9 cellular contexts compared by ENCODE assay signal in genomic region chr1:53541761-53542550, GRCh38.
DNase-seq lines count a peak whose midpoint lies in the region; ATAC-seq and TF ChIP-seq lines count a peak whose summit lies in the region.
"Had no signal": no experiment of that assay in that cellular context is flagged by ENCODE, and none has a peak within 500 bp of the region (broad histone marks: within the 10 kb centered on the region; RNA-seq: fewer than 3 reads in every experiment).

No MANE protein-coding gene starts in this region.

- no peak for TF ChIP-seq EP300 in gastroesophageal sphincter (IDR thresholded peaks at IDR 0.05)

- peak overlapping the region; percentile 57 for H3K27ac ChIP-seq in PC-3 (ENCODE audit: low read length)
- H3K27ac ChIP-seq in gastroesophageal sphincter, result peak overlapping the region in 3 of 4 donors; percentile 30 to 62 (median 35)
- H3K27ac ChIP-seq in spleen, result no peak overlapping the region
- H3K27ac ChIP-seq in testis, result no peak overlapping the region
- H3K27ac ChIP-seq: BLaER1 treated with 17β-estradiol and CSF1 and Interleukin-3, amounts not matched to agents 10 nM and 100 nM had no signal

- H3K36me3 ChIP-seq in PC-3 (ENCODE audit: low read depth, low read length) (no peaks in the 10 kb centered on the region), gastroesophageal sphincter (no peaks in the 10 kb centered on the region), spleen (no peaks in the 10 kb centered on the region), testis (ENCODE audit: low read depth, missing control alignments) (no peaks in the 10 kb centered on the region)
- H3K36me3 ChIP-seq: BLaER1 treated with 17β-estradiol and CSF1 and Interleukin-3, amounts not matched to agents 10 nM and 100 nM had no signal

- no peak overlapping the region for H3K4me3 ChIP-seq in PC-3 (ENCODE audit: low read length)
- no peak overlapping the region for H3K4me3 ChIP-seq in gastroesophageal sphincter
- H3K4me3 ChIP-seq in spleen, result no peak overlapping the region
- H3K4me3 ChIP-seq in testis, result no peak overlapping the region
- H3K4me3 ChIP-seq: BLaER1 treated with 17β-estradiol and CSF1 and Interleukin-3, amounts not matched to agents 10 nM and 100 nM had no signal

- TF ChIP-seq CTCF in PC-3 (conservative IDR thresholded peaks at IDR 0.05; ENCODE audit: low read depth, low read length), result peak; percentile 42; the same call in 1 of the 2 replicates
- peak in 1 of 4 experiments; percentile 20 for TF ChIP-seq CTCF in gastroesophageal sphincter (IDR thresholded peaks at IDR 0.05)
- TF ChIP-seq CTCF in spleen (IDR thresholded peaks at IDR 0.05 in 8 of 11, conservative IDR thresholded peaks at IDR 0.05 in 3 of 11), result no peak
- TF ChIP-seq CTCF in testis (IDR thresholded peaks at IDR 0.05), result no peak

- CTCF ChIA-PET in PC-3 (lab: Charles Lee), result no interaction called here

- no peak overlapping the region for H3K4me2 ChIP-seq in PC-3 (ENCODE audit: low read length)
- H3K4me2 ChIP-seq: BLaER1 treated with 17β-estradiol and CSF1 and Interleukin-3, amounts not matched to agents 10 nM and 100 nM had no signal

- H3K9me3 ChIP-seq in PC-3 (ENCODE audit: low read length) (no peaks in the 10 kb centered on the region), gastroesophageal sphincter (no peaks in the 10 kb centered on the region), spleen (no peaks in the 10 kb centered on the region), testis (no peaks in the 10 kb centered on the region)
- H3K9me3 ChIP-seq: BLaER1 treated with 17β-estradiol and CSF1 and Interleukin-3, amounts not matched to agents 10 nM and 100 nM had no signal

- peaks cover 6% of the 10 kb centered on the region; the same call in 1 of the 2 replicates for H3K4me1 ChIP-seq in PC-3 (ENCODE audit: insufficient read depth, low read length)
- peaks cover 0 to 12% (median 0%) of the 10 kb centered on the region in 3 donors for H3K4me1 ChIP-seq in gastroesophageal sphincter
- no peaks in the 10 kb centered on the region for H3K4me1 ChIP-seq in spleen
- no peaks in the 10 kb centered on the region for H3K4me1 ChIP-seq in testis
- H3K4me1 ChIP-seq: BLaER1 treated with 17β-estradiol and CSF1 and Interleukin-3, amounts not matched to agents 10 nM and 100 nM had no signal

- intact Hi-C loops in PC-3 (cut with micrococcal nuclease) (no loop called here), spleen (cut with DNase I; ENCODE audit: low total_unique reads) (no loop called here), testis (cut with DNase I; ENCODE audit: low total_unique reads) (no loop called here)

- no peaks in the 10 kb centered on the region for H3K79me2 ChIP-seq in PC-3 (ENCODE audit: low read length)

- H4K20me1 ChIP-seq in PC-3 (ENCODE audit: low read length), result no peaks in the 10 kb centered on the region
- H4K20me1 ChIP-seq: BLaER1 treated with 17β-estradiol and CSF1 and Interleukin-3, amounts not matched to agents 10 nM and 100 nM had no signal

- BruUV-seq in PC-3 (replicated peaks; lab: Mats Ljungman, UMichigan), result no TSS peak

- no peaks in the 10 kb centered on the region for H3K9me2 ChIP-seq in PC-3 (replicated peaks; ENCODE audit: low read length)

- POLR2A ChIA-PET in PC-3 (lab: Charles Lee; ENCODE audit: unreplicated experiment), result no interaction called here

- ATAC-seq in PC-3 (peak; percentile 64), gastroesophageal sphincter (peak; percentile 16)

- no peak for TF ChIP-seq POLR2A in gastroesophageal sphincter (IDR thresholded peaks at IDR 0.05)
- TF ChIP-seq POLR2A in spleen (IDR thresholded peaks at IDR 0.05), result no peak
- no peak for TF ChIP-seq POLR2A in testis (IDR thresholded peaks at IDR 0.05)

- H2AFZ ChIP-seq in PC-3 (ENCODE audit: low read length), result no peak overlapping the region

- WGBS in gastroesophageal sphincter (ENCODE audit: low coverage in 1 of 2), 2 donors, result 37 to 89% methylated on average over 7 to 10 of the region's 15 CpGs
- WGBS in spleen, 5 donors, result 60 to 80% (median 75%) methylated on average over 13 to 15 of the region's 15 CpGs
- WGBS in testis, 2 donors, result 94% methylated on average over 15 of the region's 15 CpGs

- DNase-seq in NCI-H2196 (lab: John Stamatoyannopoulos, UW; ENCODE audit: unreplicated experiment), result peak; percentile 40
- DNase-seq in NCI-H2196 treated with DMSO at 0.1 percent for 48 hours (lab: John Stamatoyannopoulos, UW; ENCODE audit: unreplicated experiment), result no peak
- peak; percentile 35 for DNase-seq in PC-3
- peak; percentile 45 for DNase-seq in spleen
- DNase-seq in testis, result no peak
- no peak for DNase-seq in cerebellar nuclear complex (lab: John Stamatoyannopoulos, UW)
- no peak for DNase-seq in ecto neural progenitor cell (ENCODE audit: low spot score)

- H3K27me3 ChIP-seq in PC-3 (ENCODE audit: low read length) (no peaks in the 10 kb centered on the region), gastroesophageal sphincter (peaks cover 9% of the 10 kb centered on the region), spleen (replicated peaks in 1 of 7) (peaks cover 0 to 15% (median 0%) of the 10 kb centered on the region in 7 donors), testis (no peaks in the 10 kb centered on the region)
- H3K27me3 ChIP-seq: BLaER1 treated with 17β-estradiol and CSF1 and Interleukin-3, amounts not matched to agents 10 nM and 100 nM had no signal

- H3K9ac ChIP-seq in PC-3 (ENCODE audit: low read length), result no peak overlapping the region
- H3K9ac ChIP-seq: BLaER1 treated with 17β-estradiol and CSF1 and Interleukin-3, amounts not matched to agents 10 nM and 100 nM had no signal

- H3F3A ChIP-seq in PC-3 (ENCODE audit: low read length, unreplicated experiment), result no peaks in the 10 kb centered on the region

Comparison
In these comparisons a context has a peak if more than half of its experiments do, and no peak if none do; other contexts are left out.
1. DNase-seq: peak in NCI-H2196 (single experiment), PC-3 (single experiment) and spleen (single experiment); none in NCI-H2196 treated with DMSO at 0.1 percent for 48 hours (single experiment), testis (single experiment), cerebellar nuclear complex (0 of 2) and ecto neural progenitor cell (single experiment).
2. H3K27ac ChIP-seq: peak in PC-3 (single experiment) and gastroesophageal sphincter (3 of 4); none in spleen (0 of 8) and testis (0 of 2).